ENCODE assay signal across 10 cellular contexts in genomic region chr19:33438016-33438671, GRCh38.
DNase-seq lines count a peak whose midpoint lies in the region; ATAC-seq, FAIRE-seq and TF ChIP-seq lines count a peak whose summit lies in the region.
"Had no signal": no experiment of that assay in that cellular context is flagged by ENCODE, and none has a peak within 500 bp of the region (broad histone marks: within the 10 kb centered on the region; RNA-seq: fewer than 3 reads in every experiment).

No MANE protein-coding gene starts in this region.

- H3K4me3 Mint-ChIP-seq in immature natural killer cell = no peak overlapping the region

- peaks cover 0 to 3% (median 2%) of the 10 kb centered on the region in 3 donors for H3K27me3 Mint-ChIP-seq in immature natural killer cell (ENCODE audit: low read depth in 3 of 3)

- in situ Hi-C loops in Panc1 (cut with HindIII; ENCODE audit: low pct_unique_long_range_greater_than_20kb, low sequenced_read_pairs) = no loop called here

- H3K4me3 ChIP-seq in Panc1 (ENCODE audit: low read depth in 2 of 2, low read length in 2 of 2) = no peak overlapping the region

- H3K4me1 Mint-ChIP-seq in immature natural killer cell = peaks cover 12 to 15% of the 10 kb centered on the region in 2 donors

- BruUV-seq in Panc1 (replicated peaks; lab: Mats Ljungman, UMichigan) = no TSS peak

- H3K36me3 Mint-ChIP-seq in immature natural killer cell = peaks cover 0 to 4% (median 3%) of the 10 kb centered on the region in 3 donors

- CTCF ChIA-PET in Panc1 (lab: Charles Lee) (no interaction called here), RWPE1 (lab: Yijun Ruan, JAX) (no interaction called here)

- H3K9me3 ChIP-seq in Panc1 (ENCODE audit: control insufficient read depth, insufficient read depth, low read depth, low read length) = no peaks in the 10 kb centered on the region

- DNase-seq in NCI-H187 (lab: John Stamatoyannopoulos, UW) (peak; percentile 9 to 40), NCI-H187 treated with DMSO at 0.1 percent for 48 hours (lab: John Stamatoyannopoulos, UW) (no peak), Panc1 (ENCODE audit: low read depth, low spot score) (no peak), cardiac septum (ENCODE audit: low spot score) (peak; percentile 78), substantia nigra (lab: John Stamatoyannopoulos, UW) (peak in 35 of 49 donors; percentile 14 to 71 (median 43)), immature natural killer cell (no peak), RWPE1 (ENCODE audit: low spot score) (no peak), RCC 7860 (ENCODE audit: low spot score) (no peak)
- DNase-seq: ACHN had no signal

- H3K27ac Mint-ChIP-seq in immature natural killer cell = no peak overlapping the region

- no peaks in the 10 kb centered on the region for H3K9me3 Mint-ChIP-seq in immature natural killer cell

- H3K27me3 ChIP-seq in Panc1 (ENCODE audit: control insufficient read depth, insufficient read depth, low read length) = no peaks in the 10 kb centered on the region

- H3K4me1 ChIP-seq in Panc1 (ENCODE audit: control insufficient read depth, insufficient read depth, low read length) = 0 out of 2 replicates have a peak, but pooled peaks cover 2% of the 10 kb centered on the region

- FAIRE-seq in RCC 7860 (lab: Jason Lieb, UNC) = no peak
- FAIRE-seq: GM18507 had no signal

- H3K27ac ChIP-seq in Panc1 (ENCODE audit: low read length) = no peak overlapping the region
- peak overlapping the region; percentile 17 for H3K27ac ChIP-seq in substantia nigra (ENCODE audit: low read depth, low read length, poor library complexity, severe bottlenecking)
- no peak overlapping the region for H3K27ac ChIP-seq in RWPE1

- no peaks in the 10 kb centered on the region for H3K36me3 ChIP-seq in Panc1 (ENCODE audit: control insufficient read depth, insufficient read depth, low read length)

- POLR2A ChIA-PET in Panc1 (lab: Charles Lee) (no interaction called here), RWPE1 (lab: Yijun Ruan, JAX; ENCODE audit: low non-redundant PET) (no interaction called here)

- intact Hi-C loops in Panc1 (cut with micrococcal nuclease; ENCODE audit: unreplicated experiment) = no loop called here
- intact Hi-C loops in cardiac septum (cut with DNase I) = no loop called here

- TF ChIP-seq CTCF in Panc1 (IDR thresholded peaks at IDR 0.05) = no peak
- TF ChIP-seq CTCF in RWPE1 (conservative IDR thresholded peaks at IDR 0.05; ENCODE audit: low read depth) = no peak

- ATAC-seq in Panc1 = 0 out of 2 replicates have a peak, but pooled peaks have one; percentile 35

Comparison
In these comparisons a context has a peak if more than half of its experiments do, and no peak if none do; other contexts are left out.
1. DNase-seq: peak in NCI-H187 (2 of 2), cardiac septum (single experiment) and substantia nigra (35 of 49); none in NCI-H187 treated with DMSO at 0.1 percent for 48 hours (single experiment), Panc1 (single experiment), immature natural killer cell (0 of 3), RWPE1 (single experiment) and RCC 7860 (single experiment).